Comparison of ENCODE assay signal across 8 cellular contexts in genomic region chr15:97959738-97960363, GRCh38. TPM values are rescaled to one million over a fixed set of nuclear protein-coding genes. Genes with fewer than 3 reads are reported as not detected.
DNase-seq lines count a peak whose midpoint lies in the region; ATAC-seq, FAIRE-seq and TF ChIP-seq lines count a peak whose summit lies in the region.

No MANE protein-coding gene starts in this region.

- TF ChIP-seq POLR2A in endothelial cell of umbilical vein (IDR thresholded peaks at IDR 0.05; ENCODE audit: low read depth, low read length): no peak

- no peak overlapping the region for H3K14ac ChIP-seq in neuronal stem cell (ENCODE audit: low read length)

- H3K27me3 Mint-ChIP-seq in CD4-positive, CD25-positive, alpha-beta regulatory T cell: peaks cover 12% of the 10 kb centered on the region

- no peaks in the 10 kb centered on the region for H3K27me3 ChIP-seq in CD4-positive, CD25-positive, alpha-beta regulatory T cell (ENCODE audit: control insufficient read depth, insufficient read depth, low read length)
- H3K27me3 ChIP-seq in PC-9 (ENCODE audit: insufficient read depth, low read depth) (no peaks in the 10 kb centered on the region), endothelial cell of umbilical vein (ENCODE audit: control insufficient read depth in 2 of 2, insufficient read depth in 2 of 2, low read length in 2 of 2) (no peaks in the 10 kb centered on the region), neuronal stem cell (ENCODE audit: control insufficient read depth in 3 of 3, insufficient read depth in 3 of 3, low read depth in 1 of 3, low read length in 3 of 3) (peaks cover 0 to 8% (median 0%) of the 10 kb centered on the region in 3 experiments)

- H3K79me1 ChIP-seq in neuronal stem cell (ENCODE audit: low read depth, low read length): no peaks in the 10 kb centered on the region

- no peak overlapping the region for H2AK5ac ChIP-seq in neuronal stem cell (ENCODE audit: low read depth, low read length)

- 0 out of 2 replicates have a peak, but pooled peaks cover 7% of the 10 kb centered on the region for H3F3A ChIP-seq in PC-9 (ENCODE audit: insufficient read depth, low read depth)

- peak overlapping the region; percentile 57 for H3K27ac ChIP-seq in CD4-positive, CD25-positive, alpha-beta regulatory T cell (ENCODE audit: insufficient read depth, low read length, poor library complexity, severe bottlenecking)
- H3K27ac ChIP-seq in PC-9: no peak overlapping the region
- no peak overlapping the region for H3K27ac ChIP-seq in endothelial cell of umbilical vein (ENCODE audit: insufficient read depth, low read depth, low read length)
- H3K27ac ChIP-seq in neuronal stem cell (replicated peaks; ENCODE audit: low read length): no peak overlapping the region

- intact Hi-C loops in PC-9 (cut with micrococcal nuclease; ENCODE audit: unreplicated experiment): no loop called here
- intact Hi-C loops in endothelial cell of umbilical vein (cut with micrococcal nuclease): loop anchor here (1.0 to 10.0 kb wide), 6 partner anchors 33 to 1055 kb away; no protein-coding TSS in a partner anchor

- no peak for ATAC-seq in CD4-positive, CD25-positive, alpha-beta regulatory T cell (ENCODE audit: low read depth in 2 of 2)
- ATAC-seq in HG03469 (IDR thresholded peaks at IDR 0.05; ENCODE audit: unreplicated experiment): no peak

- H4K20me1 ChIP-seq in PC-9 (ENCODE audit: insufficient read depth) (peaks cover 17% of the 10 kb centered on the region), endothelial cell of umbilical vein (replicated peaks; ENCODE audit: control insufficient read depth, extremely low read depth, insufficient read depth, low read length) (no peaks in the 10 kb centered on the region)

- no peaks in the 10 kb centered on the region for H3K36me3 ChIP-seq in CD4-positive, CD25-positive, alpha-beta regulatory T cell (ENCODE audit: control insufficient read depth, insufficient read depth, low read length)
- no peaks in the 10 kb centered on the region for H3K36me3 ChIP-seq in PC-9 (ENCODE audit: low read depth)
- no peaks in the 10 kb centered on the region for H3K36me3 ChIP-seq in endothelial cell of umbilical vein (ENCODE audit: control insufficient read depth in 2 of 2, extremely low read depth in 1 of 2, insufficient read depth in 2 of 2, low read length in 2 of 2)
- H3K36me3 ChIP-seq in neuronal stem cell (replicated peaks in 1 of 2; ENCODE audit: control insufficient read depth in 2 of 2, insufficient read depth in 2 of 2, low read length in 2 of 2): peaks cover 0 to 12% of the 10 kb centered on the region in 2 donors

- H4K91ac ChIP-seq in neuronal stem cell (ENCODE audit: low read depth, low read length, poor library complexity): no peak overlapping the region

- H3K23ac ChIP-seq in neuronal stem cell (ENCODE audit: low read depth, low read length, poor library complexity): no peak overlapping the region

- no peaks in the 10 kb centered on the region for H3K9me2 ChIP-seq in PC-9 (ENCODE audit: insufficient read depth)

- dilution Hi-C loops in endothelial cell of umbilical vein (cut with MboI; ENCODE audit: extremely low pct_ligation_motif_present, low sequenced_read_pairs): no loop called here

- H3K4me3 ChIP-seq in CD4-positive, CD25-positive, alpha-beta regulatory T cell (ENCODE audit: low read depth, low read length): peak overlapping the region; percentile 2
- H3K4me3 ChIP-seq in PC-9 (peak overlapping the region; percentile 51), endothelial cell of umbilical vein (replicated peaks in 1 of 3; ENCODE audit: insufficient read depth in 1 of 3, low read depth in 1 of 3, low read length in 3 of 3) (peak overlapping the region; percentile 6 to 43 (median 33)), neuronal stem cell (ENCODE audit: low read length in 2 of 2) (peak overlapping the region; percentile 34 to 44)

- H3K4me1 Mint-ChIP-seq in CD4-positive, CD25-positive, alpha-beta regulatory T cell: peaks cover 5 to 27% (median 14%) of the 10 kb centered on the region in 4 donors

- BruUV-seq in PC-9 (replicated peaks; lab: Mats Ljungman, UMichigan): TSS peak; percentile 36
- BruUV-seq in endothelial cell of umbilical vein (replicated peaks; lab: Mats Ljungman, UMichigan): no TSS peak

- H2AFZ ChIP-seq in PC-9: peak overlapping the region; percentile 74
- peak overlapping the region; percentile 72 for H2AFZ ChIP-seq in endothelial cell of umbilical vein (ENCODE audit: low read depth, low read length)
- H2AFZ ChIP-seq in neuronal stem cell (ENCODE audit: low read length): peak overlapping the region; percentile 86

- H3K27ac Mint-ChIP-seq in CD4-positive, CD25-positive, alpha-beta regulatory T cell: peak overlapping the region in 2 of 3 donors; percentile 76 to 87

- H3K4me3 Mint-ChIP-seq in CD4-positive, CD25-positive, alpha-beta regulatory T cell: peak overlapping the region; percentile 88 to 92 (median 89)

- no peak for DNase-seq in CD4-positive, CD25-positive, alpha-beta regulatory T cell
- DNase-seq in PC-9: no peak
- peak; percentile 14 for DNase-seq in endothelial cell of umbilical vein (ENCODE audit: low read depth, low spot score)
- no peak for DNase-seq in neuronal stem cell (ENCODE audit: low spot score)
- DNase-seq in glomerular visceral epithelial cell (ENCODE audit: extremely low spot score): no peak
- DNase-seq in ecto neural progenitor cell (ENCODE audit: low spot score): no peak
- DNase-seq in nucleus accumbens (lab: John Stamatoyannopoulos, UW): no peak

- H3K4me2 ChIP-seq in PC-9 (peak overlapping the region; percentile 83), endothelial cell of umbilical vein (ENCODE audit: insufficient read depth, low read length) (peak overlapping the region; percentile 84), neuronal stem cell (ENCODE audit: insufficient read depth, low read length, poor library complexity, severe bottlenecking) (peak overlapping the region; percentile 49)

- H3K9me1 ChIP-seq in endothelial cell of umbilical vein (replicated peaks; ENCODE audit: control insufficient read depth, extremely low read depth, insufficient read depth, low read length): no peaks in the 10 kb centered on the region

- no peak overlapping the region for H3K4ac ChIP-seq in neuronal stem cell (ENCODE audit: low read length)

- H3K9me3 ChIP-seq in CD4-positive, CD25-positive, alpha-beta regulatory T cell (ENCODE audit: control insufficient read depth in 2 of 2, low read length in 2 of 2): no peaks in the 10 kb centered on the region
- no peaks in the 10 kb centered on the region for H3K9me3 ChIP-seq in PC-9 (ENCODE audit: insufficient read depth, low read depth)
- no peaks in the 10 kb centered on the region for H3K9me3 ChIP-seq in endothelial cell of umbilical vein (replicated peaks; ENCODE audit: control insufficient read depth, insufficient read depth, low read length)
- no peaks in the 10 kb centered on the region for H3K9me3 ChIP-seq in neuronal stem cell (replicated peaks in 1 of 2; ENCODE audit: control insufficient read depth in 2 of 2, insufficient read depth in 1 of 2, low read depth in 1 of 2, low read length in 2 of 2)

- no peak overlapping the region for H4K8ac ChIP-seq in neuronal stem cell (ENCODE audit: low read depth, low read length)

- peak; percentile 99 for FAIRE-seq in endothelial cell of umbilical vein (lab: Jason Lieb, UNC)

- no CpG with 5 or more reads among the region's 19 CpGs for WGBS in neuronal stem cell (ENCODE audit: extremely low coverage in 2 of 2, insufficient read length in 2 of 2, insufficient replicate concordance in 1 of 2), 2 donors

- H2BK15ac ChIP-seq in neuronal stem cell (ENCODE audit: low read length): no peak overlapping the region

- POLR2A ChIA-PET in PC-9 (lab: Charles Lee; ENCODE audit: unreplicated experiment): interaction anchor here (0.6 kb wide), 1 partner anchor 36 kb away, joined by 4 read pairs; no protein-coding TSS in a partner anchor
- POLR2A ChIA-PET in endothelial cell of umbilical vein (lab: Charles Lee): no interaction called here

- H3K9ac ChIP-seq in endothelial cell of umbilical vein (replicated peaks; ENCODE audit: extremely low read depth, insufficient read depth, low read length) (peak overlapping the region; percentile 31), neuronal stem cell (ENCODE audit: low read depth, low read length, poor library complexity) (no peak overlapping the region)

- no peak overlapping the region for H2BK120ac ChIP-seq in neuronal stem cell (ENCODE audit: low read depth, low read length)

- CTCF ChIA-PET in PC-9 (lab: Charles Lee) (interaction anchor here (0.6 to 0.7 kb wide), 2 partner anchors 17 to 83 kb away, joined by 3 to 4 read pairs; no protein-coding TSS in a partner anchor), endothelial cell of umbilical vein (lab: Charles Lee) (no interaction called here)

- peaks cover 0 to 3% (median 0%) of the 10 kb centered on the region in 7 donors for H3K9me3 Mint-ChIP-seq in CD4-positive, CD25-positive, alpha-beta regulatory T cell

- no peaks in the 10 kb centered on the region for H3K36me3 Mint-ChIP-seq in CD4-positive, CD25-positive, alpha-beta regulatory T cell

- H2BK12ac ChIP-seq in neuronal stem cell (ENCODE audit: low read length): no peak overlapping the region

- peaks cover 35% of the 10 kb centered on the region for H3K79me2 ChIP-seq in PC-9 (ENCODE audit: low read depth)
- no peaks in the 10 kb centered on the region for H3K79me2 ChIP-seq in endothelial cell of umbilical vein (ENCODE audit: control insufficient read depth, insufficient read depth, low read length)

- TF ChIP-seq CTCF in PC-9 (conservative IDR thresholded peaks at IDR 0.05) (no peak), endothelial cell of umbilical vein (IDR thresholded peaks at IDR 0.05; ENCODE audit: extremely low read depth in 1 of 2, insufficient read depth in 1 of 2, low read depth in 1 of 2, low read length in 2 of 2) (no peak)

- H2BK5ac ChIP-seq in neuronal stem cell (ENCODE audit: low read length): no peak overlapping the region

- H3K18ac ChIP-seq in neuronal stem cell (ENCODE audit: low read length): no peak overlapping the region

- peaks cover 4% of the 10 kb centered on the region for H3K4me1 ChIP-seq in CD4-positive, CD25-positive, alpha-beta regulatory T cell (ENCODE audit: control insufficient read depth, insufficient read depth, low read length, poor library complexity, severe bottlenecking)
- H3K4me1 ChIP-seq in PC-9 (replicated peaks; ENCODE audit: insufficient read depth) (peaks cover 16% of the 10 kb centered on the region), endothelial cell of umbilical vein (ENCODE audit: control insufficient read depth, extremely low read depth, insufficient read depth, low read length) (peaks cover 10% of the 10 kb centered on the region), neuronal stem cell (ENCODE audit: control insufficient read depth in 2 of 2, insufficient read depth in 1 of 2, low read depth in 1 of 2, low read length in 2 of 2) (peaks cover 3 to 5% of the 10 kb centered on the region in 2 donors)

RNA-seq across cellular contexts. Expression of gene ARRDC4, which starts 0.7 kb away (rescaled TPM):
- total RNA-seq in CD4-positive, CD25-positive, alpha-beta regulatory T cell: 0.37 TPM
- polyA plus RNA-seq in CD4-positive, CD25-positive, alpha-beta regulatory T cell: under 1 TPM in 3 of 4 donors, not detected in 1; 0.28 to 0.59 (median 0.34) TPM
- total RNA-seq in PC-9 (2021) (5.7 and 6.9 TPM in 2 replicates), endothelial cell of umbilical vein (0.97 and 2.5 TPM in 2 replicates)
- 1.1 and 1.2 TPM in 2 replicates for polyA plus RNA-seq in endothelial cell of umbilical vein
- 0.94 and 1.1 TPM in 2 replicates for polyA plus RNA-seq in endothelial cell of umbilical vein (2011; cell fraction: cytosol; rRNA removed)
- 1.1 and 1.4 TPM in 2 replicates for polyA plus RNA-seq in endothelial cell of umbilical vein (2011; cell fraction: nucleus; rRNA removed)
- 0.50 and 0.94 TPM in 2 replicates for polyA plus RNA-seq in endothelial cell of umbilical vein (2012)
- 1.4 and 1.8 TPM in 2 replicates for polyA minus RNA-seq in endothelial cell of umbilical vein
- not detected for polyA minus RNA-seq in endothelial cell of umbilical vein (2011; cell fraction: cytosol; rRNA and poly(A)+ RNA removed)
- polyA minus RNA-seq in endothelial cell of umbilical vein (2011; cell fraction: nucleus; rRNA and poly(A)+ RNA removed): 0.82 and 0.96 TPM in 2 replicates
- 9.4 TPM for polyA plus RNA-seq in neuronal stem cell (2013, experiment 1 of 2)
- polyA plus RNA-seq in neuronal stem cell (2013, experiment 2 of 2): 9.7 TPM
